In the genomic region with DNA sequence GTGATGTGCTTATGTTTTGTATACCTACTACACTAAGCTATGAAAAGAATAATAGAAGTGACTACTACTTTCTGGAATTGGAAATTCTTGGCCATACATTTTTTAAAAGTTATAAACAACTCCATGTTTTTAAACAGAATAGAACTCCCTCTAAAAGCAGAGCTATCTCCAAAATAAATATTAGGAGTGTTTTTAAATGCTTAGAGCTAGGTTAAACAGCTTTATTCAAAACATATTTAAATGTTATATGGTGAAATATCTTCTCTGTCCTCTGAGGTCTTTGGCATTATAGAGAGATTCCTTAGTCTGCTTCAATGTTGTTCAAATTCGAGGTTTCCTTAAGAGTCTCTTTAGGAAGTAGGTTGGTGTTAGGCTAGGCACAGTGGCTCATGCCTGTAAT, we compare ENCODE assay signal across 17 cellular contexts. TPM values are rescaled to one million over a fixed set of nuclear protein-coding genes. Genes with fewer than 3 reads are reported as not detected.
DNase-seq lines count a peak whose midpoint lies in the region; ATAC-seq and TF ChIP-seq lines count a peak whose summit lies in the region.
"Had no signal": no experiment of that assay in that cellular context is flagged by ENCODE, and none has a peak within 500 bp of the region (broad histone marks: within the 10 kb centered on the region; RNA-seq: fewer than 3 reads in every experiment).

No MANE protein-coding gene starts in this region.

- H3K4me3 ChIP-seq in heart right ventricle: no peak overlapping the region
- H3K4me3 ChIP-seq: BLaER1 treated with 17β-estradiol and CSF1 and Interleukin-3, amounts not matched to agents 10 nM and 100 nM had no signal

- peaks cover 0 to 100% (median 92%) of the 10 kb centered on the region in 9 donors for H3K36me3 ChIP-seq in heart right ventricle

- no peak for DNase-seq in activated T-cell treated with anti-CD3 and anti-CD28 coated beads, Interleukin-2, amount 50 U/mL, for 72 hours
- DNase-seq in activated T-cell treated with anti-CD3 and anti-CD28 coated beads, Interleukin-2, amount 50 U/mL, for 1 hour: no peak
- DNase-seq in T-cell (no peak), D341Med (ENCODE audit: low spot score) (no peak), heart right ventricle (no peak)
- DNase-seq in effector memory CD8-positive, alpha-beta T cell: no peak
- DNase-seq in stimulated activated naive B cell treated with anti-CD40 and anti-IgM and Interleukin-4, amounts not matched to agents 10 μg/mL and 1 μg/mL and 100 μg/mL, for 72 hours: no peak
- DNase-seq: COR-L47, DMS53, Kasumi-1, MM.1S, NCI-H1105, NCI-H1694, NCI-H2107, NCI-H2227 treated with DMSO at 0.1 percent for 48 hours, NCI-H524 treated with DMSO at 0.1 percent for 48 hours had no signal

- no peaks in the 10 kb centered on the region for H3K4me1 ChIP-seq in heart right ventricle

- ATAC-seq in activated T-cell treated with anti-CD3 and anti-CD28 coated beads, Interleukin-2, amount 50 U/mL, for 72 hours (replicated peaks in 1 of 2): no peak
- ATAC-seq in T-cell (replicated peaks in 1 of 4): no peak
- no peak for ATAC-seq in effector memory CD8-positive, alpha-beta T cell (replicated peaks)
- ATAC-seq in stimulated activated naive B cell treated with anti-CD40 and anti-IgM and Interleukin-4, amounts not matched to agents 10 μg/mL and 1 μg/mL and 100 μg/mL, for 72 hours (replicated peaks): no peak
- ATAC-seq in heart right ventricle: no peak

- 94 to 100% methylated on average over 1 of the region's 1 CpG for WGBS in heart right ventricle, 2 donors

- intact Hi-C loops in heart right ventricle (cut with DNase I): no loop called here

- no peaks in the 10 kb centered on the region for H3K9me3 Mint-ChIP-seq in activated T-cell treated with anti-CD3 and anti-CD28 coated beads, Interleukin-2, amount 50 U/mL, for 72 hours
- no peaks in the 10 kb centered on the region for H3K9me3 Mint-ChIP-seq in T-cell
- H3K9me3 Mint-ChIP-seq in effector memory CD8-positive, alpha-beta T cell: no peaks in the 10 kb centered on the region
- no peaks in the 10 kb centered on the region for H3K9me3 Mint-ChIP-seq in stimulated activated naive B cell treated with anti-CD40 and anti-IgM and Interleukin-4, amounts not matched to agents 10 μg/mL and 1 μg/mL and 100 μg/mL, for 72 hours

- no peaks in the 10 kb centered on the region for H3K9me3 ChIP-seq in heart right ventricle
- H3K9me3 ChIP-seq: BLaER1 treated with 17β-estradiol and CSF1 and Interleukin-3, amounts not matched to agents 10 nM and 100 nM had no signal

- peaks cover 18% of the 10 kb centered on the region for H3K4me1 Mint-ChIP-seq in activated T-cell treated with anti-CD3 and anti-CD28 coated beads, Interleukin-2, amount 50 U/mL, for 72 hours (ENCODE audit: low read depth)
- H3K4me1 Mint-ChIP-seq in T-cell: peaks cover 0 to 2% (median 0%) of the 10 kb centered on the region in 3 donors
- peaks cover 0 to 3% of the 10 kb centered on the region in 2 donors for H3K4me1 Mint-ChIP-seq in effector memory CD8-positive, alpha-beta T cell (ENCODE audit: low read depth in 2 of 2)
- peaks cover 6 to 17% of the 10 kb centered on the region in 2 donors for H3K4me1 Mint-ChIP-seq in stimulated activated naive B cell treated with anti-CD40 and anti-IgM and Interleukin-4, amounts not matched to agents 10 μg/mL and 1 μg/mL and 100 μg/mL, for 72 hours

- no peak for TF ChIP-seq CTCF in heart right ventricle (IDR thresholded peaks at IDR 0.05)

- CTCF ChIA-PET in T-cell (lab: Charles Lee): interaction anchor here in 1 of 2 donors (0.6 to 1.6 kb wide), 6 partner anchors 10 to 187 kb away, joined by 3 to 6 read pairs (median 3); a partner anchor contains a TSS

- no peaks in the 10 kb centered on the region for H3K27me3 ChIP-seq in heart right ventricle
- H3K27me3 ChIP-seq: BLaER1 treated with 17β-estradiol and CSF1 and Interleukin-3, amounts not matched to agents 10 nM and 100 nM had no signal

- POLR2A ChIA-PET in T-cell (lab: Charles Lee): interaction anchor here in 1 of 2 donors (0.5 kb wide), 1 partner anchor 14 kb away, joined by 3 read pairs; no protein-coding TSS in a partner anchor

- H3K27me3 Mint-ChIP-seq in activated T-cell treated with anti-CD3 and anti-CD28 coated beads, Interleukin-2, amount 50 U/mL, for 72 hours (ENCODE audit: low read depth): no peaks in the 10 kb centered on the region
- no peaks in the 10 kb centered on the region for H3K27me3 Mint-ChIP-seq in T-cell
- H3K27me3 Mint-ChIP-seq in effector memory CD8-positive, alpha-beta T cell: no peaks in the 10 kb centered on the region
- H3K27me3 Mint-ChIP-seq in stimulated activated naive B cell treated with anti-CD40 and anti-IgM and Interleukin-4, amounts not matched to agents 10 μg/mL and 1 μg/mL and 100 μg/mL, for 72 hours: no peaks in the 10 kb centered on the region

- peak overlapping the region; percentile 25 for H3K27ac Mint-ChIP-seq in activated T-cell treated with anti-CD3 and anti-CD28 coated beads, Interleukin-2, amount 50 U/mL, for 72 hours
- peak overlapping the region; percentile 37 to 46 for H3K27ac Mint-ChIP-seq in T-cell
- H3K27ac Mint-ChIP-seq in effector memory CD8-positive, alpha-beta T cell: peak overlapping the region; percentile 59 to 79
- H3K27ac Mint-ChIP-seq in stimulated activated naive B cell treated with anti-CD40 and anti-IgM and Interleukin-4, amounts not matched to agents 10 μg/mL and 1 μg/mL and 100 μg/mL, for 72 hours: peak overlapping the region; percentile 45

- no peak overlapping the region for H3K27ac ChIP-seq in heart right ventricle
- H3K27ac ChIP-seq: BLaER1 treated with 17β-estradiol and CSF1 and Interleukin-3, amounts not matched to agents 10 nM and 100 nM had no signal

- H3K4me3 Mint-ChIP-seq in activated T-cell treated with anti-CD3 and anti-CD28 coated beads, Interleukin-2, amount 50 U/mL, for 72 hours: no peak overlapping the region
- H3K4me3 Mint-ChIP-seq in T-cell: no peak overlapping the region
- H3K4me3 Mint-ChIP-seq in effector memory CD8-positive, alpha-beta T cell: no peak overlapping the region
- no peak overlapping the region for H3K4me3 Mint-ChIP-seq in stimulated activated naive B cell treated with anti-CD40 and anti-IgM and Interleukin-4, amounts not matched to agents 10 μg/mL and 1 μg/mL and 100 μg/mL, for 72 hours

- peaks cover 7 to 46% of the 10 kb centered on the region in 2 donors for H3K36me3 Mint-ChIP-seq in activated T-cell treated with anti-CD3 and anti-CD28 coated beads, Interleukin-2, amount 50 U/mL, for 72 hours (ENCODE audit: insufficient read depth in 2 of 2)
- peaks cover 58% of the 10 kb centered on the region for H3K36me3 Mint-ChIP-seq in T-cell
- H3K36me3 Mint-ChIP-seq in effector memory CD8-positive, alpha-beta T cell (ENCODE audit: insufficient read depth): peaks cover 99% of the 10 kb centered on the region
- peaks cover 36 to 55% of the 10 kb centered on the region in 2 donors for H3K36me3 Mint-ChIP-seq in stimulated activated naive B cell treated with anti-CD40 and anti-IgM and Interleukin-4, amounts not matched to agents 10 μg/mL and 1 μg/mL and 100 μg/mL, for 72 hours

RNA-seq across cellular contexts. Expression of a gene that starts 22.9 kb away (rescaled TPM):
- 100 to 1,000 TPM; 144 to 161 TPM for total RNA-seq in activated T-cell treated with anti-CD3 and anti-CD28 coated beads, Interleukin-2, amount 50 U/mL, for 72 hours
- total RNA-seq in T-cell: 100 to 1,000 TPM in 3 of 5 donors, 10 to 100 TPM in 2; 83.9 to 114 (median 107) TPM
- total RNA-seq in heart right ventricle: 100 to 1,000 TPM in 9 of 10 donors, 10 to 100 TPM in 1; 92.9 to 153 (median 119) TPM
- polyA plus RNA-seq in heart right ventricle: 100 to 1,000 TPM; 161 to 228 TPM

RNA-seq across cellular contexts. Expression of a gene that starts 23.1 kb away (rescaled TPM):
- 10 to 100 TPM; 36.0 to 42.3 TPM for total RNA-seq in activated T-cell treated with anti-CD3 and anti-CD28 coated beads, Interleukin-2, amount 50 U/mL, for 72 hours
- total RNA-seq in T-cell (10 to 100 TPM; 39.4 to 64.9 (median 53.3) TPM), heart right ventricle (10 to 100 TPM; 17.5 to 43.0 (median 28.4) TPM)
- 10 to 100 TPM; 14.0 to 29.9 TPM for polyA plus RNA-seq in heart right ventricle

RNA-seq across cellular contexts. Expression of a gene that starts 30.4 kb away (rescaled TPM):
- 100 to 1,000 TPM; 112 to 114 TPM for total RNA-seq in activated T-cell treated with anti-CD3 and anti-CD28 coated beads, Interleukin-2, amount 50 U/mL, for 72 hours
- total RNA-seq in T-cell (100 to 1,000 TPM; 110 to 141 (median 123) TPM), heart right ventricle (10 to 100 TPM; 54.8 to 69.9 (median 65.0) TPM)
- polyA plus RNA-seq in heart right ventricle: 10 to 100 TPM; 27.7 to 56.4 TPM

RNA-seq across cellular contexts. Expression of a gene that starts 30.9 kb away (rescaled TPM):
- 10 to 100 TPM; 59.5 to 60.3 TPM for total RNA-seq in activated T-cell treated with anti-CD3 and anti-CD28 coated beads, Interleukin-2, amount 50 U/mL, for 72 hours
- total RNA-seq in T-cell (10 to 100 TPM; 25.4 to 37.0 (median 33.0) TPM), heart right ventricle (100 to 1,000 TPM in 3 of 10 donors, 10 to 100 TPM in 7; 76.7 to 153 (median 90.6) TPM)
- polyA plus RNA-seq in heart right ventricle: 10 to 100 TPM; 32.0 to 86.7 TPM

RNA-seq across cellular contexts. Expression of a gene that starts 38.2 kb away (rescaled TPM):
- total RNA-seq in activated T-cell treated with anti-CD3 and anti-CD28 coated beads, Interleukin-2, amount 50 U/mL, for 72 hours: 100 to 1,000 TPM; 103 to 121 TPM
- total RNA-seq in T-cell (100 to 1,000 TPM in 4 of 5 donors, 10 to 100 TPM in 1; 94.9 to 129 (median 121) TPM), heart right ventricle (10 to 100 TPM; 11.6 to 35.7 (median 17.3) TPM)
- polyA plus RNA-seq in heart right ventricle: 10 to 100 TPM; 23.6 to 31.3 TPM
